1 cellular context compared by ENCODE assay signal in the genomic region with DNA sequence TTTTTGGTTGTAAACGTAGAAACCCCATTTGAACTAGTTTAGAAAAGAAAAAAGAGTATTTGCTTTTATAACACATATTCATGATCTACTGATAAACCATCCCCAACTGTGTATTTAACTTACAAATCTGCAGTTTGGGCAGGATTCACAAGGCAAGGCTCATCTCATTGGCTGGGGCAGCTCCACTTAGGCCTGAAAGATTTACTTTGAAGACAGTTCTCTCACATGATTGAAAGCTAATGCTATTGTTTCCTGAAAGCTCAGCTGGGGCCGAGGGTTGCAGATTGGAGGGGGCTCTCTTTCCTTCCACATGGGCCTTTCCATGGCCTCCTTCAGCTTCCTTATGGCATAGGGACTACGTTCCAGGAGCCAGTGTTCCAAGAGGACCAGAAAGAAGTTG.
TF ChIP-seq lines count a peak whose summit lies in the region.

No MANE protein-coding gene starts in this region.

TF ChIP-seq in GM23338, 12 proteins besides CTCF, POLR2A, EP300 and RAD21 (continued from another document):
- TF ChIP-seq, protein P1, sequence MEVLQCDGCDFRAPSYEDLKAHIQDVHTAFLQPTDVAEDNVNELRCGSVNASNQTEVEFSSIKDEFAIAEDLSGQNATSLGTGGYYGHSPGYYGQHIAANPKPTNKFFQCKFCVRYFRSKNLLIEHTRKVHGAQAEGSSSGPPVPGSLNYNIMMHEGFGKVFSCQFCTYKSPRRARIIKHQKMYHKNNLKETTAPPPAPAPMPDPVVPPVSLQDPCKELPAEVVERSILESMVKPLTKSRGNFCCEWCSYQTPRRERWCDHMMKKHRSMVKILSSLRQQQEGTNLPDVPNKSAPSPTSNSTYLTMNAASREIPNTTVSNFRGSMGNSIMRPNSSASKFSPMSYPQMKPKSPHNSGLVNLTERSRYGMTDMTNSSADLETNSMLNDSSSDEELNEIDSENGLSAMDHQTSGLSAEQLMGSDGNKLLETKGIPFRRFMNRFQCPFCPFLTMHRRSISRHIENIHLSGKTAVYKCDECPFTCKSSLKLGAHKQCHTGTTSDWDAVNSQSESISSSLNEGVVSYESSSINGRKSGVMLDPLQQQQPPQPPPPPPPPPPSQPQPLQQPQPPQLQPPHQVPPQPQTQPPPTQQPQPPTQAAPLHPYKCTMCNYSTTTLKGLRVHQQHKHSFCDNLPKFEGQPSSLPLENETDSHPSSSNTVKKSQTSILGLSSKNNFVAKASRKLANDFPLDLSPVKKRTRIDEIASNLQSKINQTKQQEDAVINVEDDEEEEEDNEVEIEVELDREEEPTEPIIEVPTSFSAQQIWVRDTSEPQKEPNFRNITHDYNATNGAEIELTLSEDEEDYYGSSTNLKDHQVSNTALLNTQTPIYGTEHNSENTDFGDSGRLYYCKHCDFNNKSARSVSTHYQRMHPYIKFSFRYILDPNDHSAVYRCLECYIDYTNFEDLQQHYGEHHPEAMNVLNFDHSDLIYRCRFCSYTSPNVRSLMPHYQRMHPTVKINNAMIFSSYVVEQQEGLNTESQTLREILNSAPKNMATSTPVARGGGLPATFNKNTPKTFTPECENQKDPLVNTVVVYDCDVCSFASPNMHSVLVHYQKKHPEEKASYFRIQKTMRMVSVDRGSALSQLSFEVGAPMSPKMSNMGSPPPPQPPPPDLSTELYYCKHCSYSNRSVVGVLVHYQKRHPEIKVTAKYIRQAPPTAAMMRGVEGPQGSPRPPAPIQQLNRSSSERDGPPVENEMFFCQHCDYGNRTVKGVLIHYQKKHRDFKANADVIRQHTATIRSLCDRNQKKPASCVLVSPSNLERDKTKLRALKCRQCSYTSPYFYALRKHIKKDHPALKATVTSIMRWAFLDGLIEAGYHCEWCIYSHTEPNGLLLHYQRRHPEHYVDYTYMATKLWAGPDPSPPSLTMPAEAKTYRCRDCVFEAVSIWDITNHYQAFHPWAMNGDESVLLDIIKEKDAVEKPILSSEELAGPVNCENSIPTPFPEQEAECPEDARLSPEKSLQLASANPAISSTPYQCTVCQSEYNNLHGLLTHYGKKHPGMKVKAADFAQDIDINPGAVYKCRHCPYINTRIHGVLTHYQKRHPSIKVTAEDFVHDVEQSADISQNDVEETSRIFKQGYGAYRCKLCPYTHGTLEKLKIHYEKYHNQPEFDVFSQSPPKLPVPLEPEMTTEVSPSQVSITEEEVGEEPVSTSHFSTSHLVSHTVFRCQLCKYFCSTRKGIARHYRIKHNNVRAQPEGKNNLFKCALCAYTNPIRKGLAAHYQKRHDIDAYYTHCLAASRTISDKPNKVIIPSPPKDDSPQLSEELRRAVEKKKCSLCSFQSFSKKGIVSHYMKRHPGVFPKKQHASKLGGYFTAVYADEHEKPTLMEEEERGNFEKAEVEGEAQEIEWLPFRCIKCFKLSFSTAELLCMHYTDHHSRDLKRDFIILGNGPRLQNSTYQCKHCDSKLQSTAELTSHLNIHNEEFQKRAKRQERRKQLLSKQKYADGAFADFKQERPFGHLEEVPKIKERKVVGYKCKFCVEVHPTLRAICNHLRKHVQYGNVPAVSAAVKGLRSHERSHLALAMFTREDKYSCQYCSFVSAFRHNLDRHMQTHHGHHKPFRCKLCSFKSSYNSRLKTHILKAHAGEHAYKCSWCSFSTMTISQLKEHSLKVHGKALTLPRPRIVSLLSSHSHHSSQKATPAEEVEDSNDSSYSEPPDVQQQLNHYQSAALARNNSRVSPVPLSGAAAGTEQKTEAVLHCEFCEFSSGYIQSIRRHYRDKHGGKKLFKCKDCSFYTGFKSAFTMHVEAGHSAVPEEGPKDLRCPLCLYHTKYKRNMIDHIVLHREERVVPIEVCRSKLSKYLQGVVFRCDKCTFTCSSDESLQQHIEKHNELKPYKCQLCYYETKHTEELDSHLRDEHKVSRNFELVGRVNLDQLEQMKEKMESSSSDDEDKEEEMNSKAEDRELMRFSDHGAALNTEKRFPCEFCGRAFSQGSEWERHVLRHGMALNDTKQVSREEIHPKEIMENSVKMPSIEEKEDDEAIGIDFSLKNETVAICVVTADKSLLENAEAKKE (CRISPR knock-in tag; IDR thresholded peaks at IDR 0.05), result no peak
- no peak for TF ChIP-seq JUNB (IDR thresholded peaks at IDR 0.05; ENCODE audit: unreplicated experiment)
- TF ChIP-seq STAT1 (IDR thresholded peaks at IDR 0.05; ENCODE audit: unreplicated experiment), result no peak
- no peak for TF ChIP-seq EZH2 (IDR thresholded peaks at IDR 0.05; ENCODE audit: low read depth, unreplicated experiment)
- no peak for TF ChIP-seq POLR2AphosphoS5 (IDR thresholded peaks at IDR 0.05; ENCODE audit: low read depth)
TF ChIP-seq in GM23338: peak in this region for 0.
